In genomic region chr19:35066691-35067563, GRCh38 we compare ENCODE assay signal across 8 cellular contexts. TPM values are rescaled to one million over a fixed set of nuclear protein-coding genes. Genes with fewer than 3 reads are reported as not detected.
DNase-seq lines count a peak whose midpoint lies in the region; ATAC-seq, FAIRE-seq and TF ChIP-seq lines count a peak whose summit lies in the region.

No MANE protein-coding gene starts in this region.

- TF ChIP-seq CTCF in GM10248 (IDR thresholded peaks at IDR 0.05; ENCODE audit: control extremely low read depth, extremely low read depth, low read depth, missing control alignments) (peak; percentile 93), bronchial epithelial cell (IDR thresholded peaks at IDR 0.05; ENCODE audit: insufficient read depth, low read length, severe bottlenecking) (peak; percentile 92), keratinocyte (optimal IDR thresholded peaks at IDR 0.05 in 1 of 3, IDR thresholded peaks at IDR 0.05 in 1 of 3, conservative IDR thresholded peaks at IDR 0.05 in 1 of 3; ENCODE audit: extremely low read depth in 1 of 3, insufficient read depth in 2 of 3, low read length in 3 of 3) (peak; percentile 92 to 96 (median 93))

- no peaks in the 10 kb centered on the region for H4K20me1 ChIP-seq in keratinocyte (ENCODE audit: control insufficient read depth, extremely low read depth, insufficient read depth, low read length)

- no peak for FAIRE-seq in bronchial epithelial cell (lab: Jason Lieb, UNC)
- peak; percentile 65 for FAIRE-seq in keratinocyte (lab: Jason Lieb, UNC)

- peak overlapping the region; percentile 48 for H3K4me2 ChIP-seq in keratinocyte (ENCODE audit: control insufficient read depth, extremely low read depth, insufficient read depth, low read depth, low read length)

- H3K27me3 ChIP-seq in bronchial epithelial cell (ENCODE audit: control insufficient read depth, insufficient read depth, low read length) (no peaks in the 10 kb centered on the region), keratinocyte (ENCODE audit: control insufficient read depth, extremely low read depth, insufficient read depth, low read length) (no peaks in the 10 kb centered on the region)

- peaks cover 4% of the 10 kb centered on the region for H3K9me3 ChIP-seq in keratinocyte (ENCODE audit: control insufficient read depth, low read depth, low read length)

- H3K36me3 ChIP-seq in bronchial epithelial cell (ENCODE audit: control insufficient read depth, insufficient read depth, low read length) = no peaks in the 10 kb centered on the region
- no peaks in the 10 kb centered on the region for H3K36me3 ChIP-seq in keratinocyte (ENCODE audit: control insufficient read depth in 2 of 2, extremely low read depth in 1 of 2, insufficient read depth in 2 of 2, low read length in 2 of 2)

- no peak overlapping the region for H3K27ac ChIP-seq in keratinocyte (ENCODE audit: control insufficient read depth, insufficient read depth, low read length)

- CTCF ChIA-PET in GM10248 (lab: Yijun Ruan, JAX) = interaction anchor here (0.7 to 3.4 kb wide), 30 partner anchors 9 to 156 kb away, joined by 3 to 65 read pairs (median 4); partner anchors contain the start of genes FXYD1, FXYD5, HPN and LGI4

- no peak overlapping the region for H3K4me3 ChIP-seq in bronchial epithelial cell (ENCODE audit: low read depth, low read length)
- H3K4me3 ChIP-seq in keratinocyte (ENCODE audit: control insufficient read depth in 2 of 3, extremely low read depth in 1 of 3, insufficient read depth in 2 of 3, low read depth in 1 of 3, low read length in 3 of 3) = no peak overlapping the region

- no peak overlapping the region for H3K9ac ChIP-seq in keratinocyte (ENCODE audit: control insufficient read depth, extremely low read depth, insufficient read depth, low read length)

- peaks cover 5% of the 10 kb centered on the region for H3K4me1 ChIP-seq in keratinocyte (ENCODE audit: control insufficient read depth, extremely low read depth, insufficient read depth, low read length)

- dilution Hi-C loops in keratinocyte (cut with MboI; ENCODE audit: extremely low pct_ligation_motif_present, low sequenced_read_pairs) = no loop called here

- POLR2A ChIA-PET in GM10248 (lab: Yijun Ruan, JAX) = interaction anchor here (0.6 kb wide), 2 partner anchors 58 to 86 kb away, joined by 4 to 5 read pairs; no protein-coding TSS in a partner anchor

- no peak overlapping the region for H2AFZ ChIP-seq in keratinocyte (ENCODE audit: control insufficient read depth, low read length)

- H3K9me1 ChIP-seq in keratinocyte (ENCODE audit: control insufficient read depth, extremely low read depth, insufficient read depth, low read length) = no peaks in the 10 kb centered on the region

- DNase-seq in GM10248 (ENCODE audit: extremely low spot score) (peak; percentile 93), NCI-H446 (lab: John Stamatoyannopoulos, UW) (peak; percentile 77 to 87), bronchial epithelial cell (ENCODE audit: low read depth) (peak; percentile 66), keratinocyte (ENCODE audit: low read depth, low spot score) (peak; percentile 50)
- peak; percentile 92 for DNase-seq in stimulated activated CD4-positive, alpha-beta T cell treated with anti-CD3 and anti-CD28 coated beads, Interleukin-1b, Interleukin-23, amount 100 ng/mL, for 48 hours

- no peaks in the 10 kb centered on the region for H3K79me2 ChIP-seq in keratinocyte (ENCODE audit: control insufficient read depth, insufficient read depth, low read length)

- ATAC-seq in HG02938 (IDR thresholded peaks at IDR 0.05; ENCODE audit: unreplicated experiment) = peak; percentile 65
- peak; percentile 79 to 80 for ATAC-seq in activated CD4-positive, CD25-positive, alpha-beta regulatory T cell treated with anti-CD3 and anti-CD28 coated beads, Interleukin-2, amount 50 U/mL, for 24 hours
- ATAC-seq in HG02623 (IDR thresholded peaks at IDR 0.05; ENCODE audit: unreplicated experiment) = no peak

RNA-seq across cellular contexts. Expression of gene HPN, which starts 25.4 kb away (rescaled TPM):
- not detected in 2 replicates for total RNA-seq in bronchial epithelial cell
- not detected in 3 replicates for polyA plus RNA-seq in keratinocyte
- not detected for polyA plus RNA-seq in keratinocyte (2011; ENCODE audit: low read depth)
- not detected in 2 replicates for polyA plus RNA-seq in keratinocyte (2011; cell fraction: cytosol; rRNA removed)
- polyA plus RNA-seq in keratinocyte (2011; cell fraction: nucleus; rRNA removed) = not detected in 2 replicates
- not detected in 2 replicates for polyA plus RNA-seq in keratinocyte (2012; ENCODE audit: low replicate concordance)
- polyA minus RNA-seq in keratinocyte = not detected in 3 replicates
- not detected for polyA minus RNA-seq in keratinocyte (2011; cell fraction: cytosol; rRNA and poly(A)+ RNA removed)
- not detected in 2 replicates for polyA minus RNA-seq in keratinocyte (2011; cell fraction: nucleus; rRNA and poly(A)+ RNA removed)

RNA-seq across cellular contexts. Expression of gene SCN1B, which starts 36.7 kb away (rescaled TPM):
- 0.13 and 0.26 TPM in 2 replicates for total RNA-seq in bronchial epithelial cell
- polyA plus RNA-seq in keratinocyte = 0.30 to 0.46 TPM (median 0.45 TPM) in 3 replicates
- polyA plus RNA-seq in keratinocyte (2011; ENCODE audit: low read depth) = not detected
- polyA plus RNA-seq in keratinocyte (2011; cell fraction: cytosol; rRNA removed) = 0.17 and 0.60 TPM in 2 replicates
- polyA plus RNA-seq in keratinocyte (2011; cell fraction: nucleus; rRNA removed) = 0.36 and 0.69 TPM in 2 replicates
- 0.13 and 0.31 TPM in 2 replicates for polyA plus RNA-seq in keratinocyte (2012; ENCODE audit: low replicate concordance)
- 0.13 to 0.54 TPM in 2 of 3 replicates, not detected in the other for polyA minus RNA-seq in keratinocyte
- not detected for polyA minus RNA-seq in keratinocyte (2011; cell fraction: cytosol; rRNA and poly(A)+ RNA removed)
- polyA minus RNA-seq in keratinocyte (2011; cell fraction: nucleus; rRNA and poly(A)+ RNA removed) = 0.21 and 0.54 TPM in 2 replicates

RNA-seq across cellular contexts. Expression of gene FXYD3, which starts 48.7 kb away (rescaled TPM):
- total RNA-seq in bronchial epithelial cell = 309 and 548 TPM in 2 replicates
- polyA plus RNA-seq in keratinocyte = 563 to 2,415 TPM (median 851 TPM) in 3 replicates
- 498 TPM for polyA plus RNA-seq in keratinocyte (2011; ENCODE audit: low read depth)
- polyA plus RNA-seq in keratinocyte (2011; cell fraction: cytosol; rRNA removed) = 945 and 1,085 TPM in 2 replicates
- 621 and 766 TPM in 2 replicates for polyA plus RNA-seq in keratinocyte (2011; cell fraction: nucleus; rRNA removed)
- polyA plus RNA-seq in keratinocyte (2012; ENCODE audit: low replicate concordance) = 829 and 2,475 TPM in 2 replicates
- polyA minus RNA-seq in keratinocyte = 308 to 665 TPM (median 468 TPM) in 3 replicates
- 614 TPM for polyA minus RNA-seq in keratinocyte (2011; cell fraction: cytosol; rRNA and poly(A)+ RNA removed)
- 205 and 217 TPM in 2 replicates for polyA minus RNA-seq in keratinocyte (2011; cell fraction: nucleus; rRNA and poly(A)+ RNA removed)
